In genomic region chr14:20332386-20332945, GRCh38 we compare ENCODE assay signal across 8 cellular contexts. TPM values are rescaled to one million over a fixed set of nuclear protein-coding genes. Genes with fewer than 3 reads are reported as not detected.
DNase-seq lines count a peak whose midpoint lies in the region; ATAC-seq, FAIRE-seq and TF ChIP-seq lines count a peak whose summit lies in the region.

No MANE protein-coding gene starts in this region.

- peak overlapping the region; percentile 64 for H3K4ac ChIP-seq in IMR-90 (ENCODE audit: low read depth, low read length)

- peak overlapping the region; percentile 98 for H3K27ac Mint-ChIP-seq in stimulated activated naive CD8-positive, alpha-beta T cell treated with anti-CD3 and anti-CD28 coated beads, Interleukin-15, Interleukin-2, amounts not matched to agents 100 ng/mL and 50 ng/mL, for 24 hours

- peak overlapping the region; percentile 78 for H2AFZ ChIP-seq in IMR-90 (replicated peaks; ENCODE audit: low read length, poor library complexity)

- H3K27ac ChIP-seq in IMR-90 (ENCODE audit: insufficient read depth, low read length) (peak overlapping the region; percentile 58), kidney (ENCODE audit: low read depth in 2 of 2, low read length in 2 of 2) (peak overlapping the region; percentile 80 to 87)

- H4K20me1 ChIP-seq in IMR-90 (ENCODE audit: insufficient read depth, low read length) = no peaks in the 10 kb centered on the region

- WGBS in IMR-90 (ENCODE audit: extremely low coverage in 2 of 2, insufficient read length in 1 of 2), 2 experiments = 0% methylated on average over 4 of the region's 9 CpGs; no CpG with 5 or more reads in 1 of the 2 experiments

- POLR2A ChIA-PET in IMR-90 (lab: Charles Lee; ENCODE audit: unreplicated experiment) = interaction anchor here (0.5 to 0.6 kb wide), 2 partner anchors 10 to 765 kb away, joined by 3 read pairs; no protein-coding TSS in a partner anchor

- H3K36me3 ChIP-seq in IMR-90 (ENCODE audit: control insufficient read depth, insufficient read depth, low read length) (peaks cover 1% of the 10 kb centered on the region; the same call in 1 of the 2 replicates), kidney (ENCODE audit: control insufficient read depth in 1 of 2, insufficient read depth in 2 of 2, low read length in 2 of 2) (peaks cover 2 to 4% of the 10 kb centered on the region in 2 donors)

- H3K79me1 ChIP-seq in IMR-90 (ENCODE audit: low read depth in 1 of 2, low read length in 2 of 2) = peaks cover 0 to 15% of the 10 kb centered on the region in 2 experiments; a peak in 2 of 4 replicates

- peak overlapping the region; percentile 14; the same call in 1 of the 2 replicates for H4K91ac ChIP-seq in IMR-90 (ENCODE audit: insufficient read depth, low read depth, low read length)

- FAIRE-seq in kidney (lab: Jason Lieb, UNC) = no peak

- peaks cover 53% of the 10 kb centered on the region for H3K36me3 Mint-ChIP-seq in stimulated activated naive CD8-positive, alpha-beta T cell treated with anti-CD3 and anti-CD28 coated beads, Interleukin-15, Interleukin-2, amounts not matched to agents 100 ng/mL and 50 ng/mL, for 24 hours (ENCODE audit: low read depth)

- TF ChIP-seq POLR2A in IMR-90 (IDR thresholded peaks at IDR 0.05; ENCODE audit: low read depth, low read length) = no peak

- no peak for TF ChIP-seq RAD21 in IMR-90 (IDR thresholded peaks at IDR 0.05; ENCODE audit: low read length)

- no peak overlapping the region for H2BK20ac ChIP-seq in IMR-90 (ENCODE audit: low read depth, low read length)

- DNase-seq in Right ventricle myocardium inferior (ENCODE audit: missing footprints) (no peak), cardiac septum (ENCODE audit: low spot score) (no peak), IMR-90 (no peak), astrocyte of the cerebellum (ENCODE audit: low read depth) (no peak), kidney (no peak), GM10266 (ENCODE audit: extremely low spot score) (no peak), NCI-H1092 treated with DMSO at 0.1 percent for 48 hours (lab: John Stamatoyannopoulos, UW) (no peak)

- peak overlapping the region; percentile 4 for H2AK9ac ChIP-seq in IMR-90 (replicated peaks; ENCODE audit: low read depth, low read length, poor library complexity)

- no peaks in the 10 kb centered on the region for H3K9me3 Mint-ChIP-seq in stimulated activated naive CD8-positive, alpha-beta T cell treated with anti-CD3 and anti-CD28 coated beads, Interleukin-15, Interleukin-2, amounts not matched to agents 100 ng/mL and 50 ng/mL, for 24 hours

- no peak for TF ChIP-seq CTCF in IMR-90 (conservative IDR thresholded peaks at IDR 0.05; ENCODE audit: low read depth, low read length)
- TF ChIP-seq CTCF in astrocyte of the cerebellum (IDR thresholded peaks at IDR 0.05; ENCODE audit: low read depth, low read length, missing control alignments) = no peak
- no peak for TF ChIP-seq CTCF in kidney (IDR thresholded peaks at IDR 0.05; ENCODE audit: borderline replicate concordance, extremely low read depth, insufficient read depth)
- no peak for TF ChIP-seq CTCF in GM10266 (IDR thresholded peaks at IDR 0.05; ENCODE audit: control insufficient read depth, insufficient read depth, low read depth, missing control alignments)

- peak overlapping the region; percentile 78 for H3K4me2 ChIP-seq in IMR-90 (ENCODE audit: low read depth, low read length)

- in situ Hi-C loops in IMR-90 (cut with MboI; ENCODE audit: low sequenced_read_pairs) = loop anchor here (25.0 kb wide), 2 partner anchors 655 to 755 kb away; partner anchors contain the start of genes METTL17, SLC39A2 and ZNF219
- in situ Hi-C loops in astrocyte of the cerebellum (cut with HindIII; ENCODE audit: low sequenced_read_pairs) = no loop called here

- ATAC-seq in Right ventricle myocardium inferior (peak; percentile 59), IMR-90 (ENCODE audit: low read depth) (peak; percentile 25; the same call in 1 of the 2 replicates)

- H4K8ac ChIP-seq in IMR-90 (ENCODE audit: low read depth in 2 of 2, low read length in 2 of 2) = peak overlapping the region; percentile 1 to 76; a peak in 2 of 4 replicates

- H2BK15ac ChIP-seq in IMR-90 (ENCODE audit: low read depth, low read length) = no peak overlapping the region; the same call in 2 of the 3 replicates

- H4K5ac ChIP-seq in IMR-90 (ENCODE audit: low read depth, low read length) = 0 out of 2 replicates have a peak overlapping the region, but pooled peaks have one; percentile 28

- H2AK5ac ChIP-seq in IMR-90 (ENCODE audit: low read depth, low read length) = peak overlapping the region; percentile 29

- H3K9ac ChIP-seq in IMR-90 (ENCODE audit: low read depth, low read length) = peak overlapping the region; percentile 80
- peak overlapping the region; percentile 82 to 93 for H3K9ac ChIP-seq in kidney (ENCODE audit: low read length in 2 of 2)

- no peak overlapping the region for H3K18ac ChIP-seq in IMR-90 (ENCODE audit: low read depth, low read length)

- CTCF ChIA-PET in IMR-90 (lab: Yijun Ruan, JAX) = interaction anchor here (0.6 to 2.3 kb wide), 2 partner anchors 9 to 11 kb away, joined by 3 to 5 read pairs; partner anchors contain the start of gene PARP2

- H3K56ac ChIP-seq in IMR-90 (ENCODE audit: extremely low read depth, insufficient read depth, low read length) = peak overlapping the region; percentile 89

- H3K27me3 ChIP-seq in IMR-90 (ENCODE audit: control insufficient read depth, insufficient read depth, low read length) = no peaks in the 10 kb centered on the region

- BruUV-seq in IMR-90 (replicated peaks; lab: Mats Ljungman, UMichigan) = TSS peak; percentile 93

- H3K4me1 Mint-ChIP-seq in stimulated activated naive CD8-positive, alpha-beta T cell treated with anti-CD3 and anti-CD28 coated beads, Interleukin-15, Interleukin-2, amounts not matched to agents 100 ng/mL and 50 ng/mL, for 24 hours (ENCODE audit: low read depth) = peaks cover 57% of the 10 kb centered on the region

- H3K23ac ChIP-seq in IMR-90 (ENCODE audit: low read depth, low read length) = peak overlapping the region; percentile 2

- dilution Hi-C loops in IMR-90 (cut with HindIII; ENCODE audit: low sequenced_read_pairs, unreplicated experiment) = no loop called here

- no peaks in the 10 kb centered on the region for H3K9me1 ChIP-seq in IMR-90 (ENCODE audit: insufficient read depth, low read length)

- H3K27me3 Mint-ChIP-seq in stimulated activated naive CD8-positive, alpha-beta T cell treated with anti-CD3 and anti-CD28 coated beads, Interleukin-15, Interleukin-2, amounts not matched to agents 100 ng/mL and 50 ng/mL, for 24 hours = no peaks in the 10 kb centered on the region

- intact Hi-C loops in Right ventricle myocardium inferior (cut with DNase I) (loop anchor here (2.0 to 5.0 kb wide), 2 partner anchors 128 to 350 kb away; partner anchors contain the start of genes PIP4P1 and RNASE4), cardiac septum (cut with DNase I) (loop anchor here (5.0 kb wide), 2 partner anchors 280 to 350 kb away; partner anchors contain the start of gene RNASE4), IMR-90 (cut with micrococcal nuclease) (no loop called here), kidney (cut with DNase I) (loop anchor here (10.0 kb wide), 1 partner anchor 352 kb away; the partner anchor contains the start of genes ANG and RNASE4)

- H3K4me1 ChIP-seq in IMR-90 (ENCODE audit: control insufficient read depth, insufficient read depth, low read length) (no peaks in the 10 kb centered on the region), kidney (ENCODE audit: control insufficient read depth in 1 of 2, insufficient read depth in 1 of 2, low read depth in 1 of 2, low read length in 2 of 2) (peaks cover 6 to 8% of the 10 kb centered on the region in 2 donors)

- H2BK5ac ChIP-seq in IMR-90 (ENCODE audit: low read depth, low read length, poor library complexity, severe bottlenecking) = peak overlapping the region; percentile 65

- H3K4me3 ChIP-seq in IMR-90 (ENCODE audit: insufficient read depth, low read depth, low read length) (peak overlapping the region; percentile 76), astrocyte of the cerebellum (ENCODE audit: low read depth, low read length) (peak overlapping the region; percentile 76), kidney (ENCODE audit: low read length in 2 of 2) (peak overlapping the region; percentile 80 to 93)

- no peak overlapping the region for H2BK120ac ChIP-seq in IMR-90 (ENCODE audit: low read depth, low read length)

- H3K4me3 Mint-ChIP-seq in stimulated activated naive CD8-positive, alpha-beta T cell treated with anti-CD3 and anti-CD28 coated beads, Interleukin-15, Interleukin-2, amounts not matched to agents 100 ng/mL and 50 ng/mL, for 24 hours = peak overlapping the region; percentile 100

- no peaks in the 10 kb centered on the region for H3K9me3 ChIP-seq in IMR-90 (ENCODE audit: control insufficient read depth, insufficient read depth, low read length)
- no peaks in the 10 kb centered on the region for H3K9me3 ChIP-seq in kidney (ENCODE audit: control insufficient read depth in 1 of 2, low read length in 2 of 2)

- peak overlapping the region; percentile 63 for H3K14ac ChIP-seq in IMR-90 (replicated peaks; ENCODE audit: low read depth, low read length)

TF ChIP-seq in IMR-90, 13 proteins besides CTCF, POLR2A, EP300 and RAD21:
- no peak for TF ChIP-seq BHLHE40 (IDR thresholded peaks at IDR 0.05; ENCODE audit: low read depth, low read length)
- no peak for TF ChIP-seq MAFK (IDR thresholded peaks at IDR 0.05; ENCODE audit: low read depth, low read length)

RNA-seq across cellular contexts. Expression of gene CCNB1IP1, which starts 0.6 kb away (rescaled TPM):
- total RNA-seq in Right ventricle myocardium inferior = 41.0 TPM
- total RNA-seq in cardiac septum = 61.3 TPM
- 34.6 and 35.0 TPM in 2 replicates for total RNA-seq in IMR-90 (2012; rRNA removed)
- 23.0 and 27.5 TPM in 2 replicates for polyA plus RNA-seq in IMR-90 (2012; rRNA removed)
- 7.8 and 14.0 TPM in 2 replicates for polyA plus RNA-seq in IMR-90 (2012; cell fraction: cytosol; rRNA removed)
- 6.0 and 31.6 TPM in 2 replicates for polyA plus RNA-seq in IMR-90 (2012; cell fraction: nucleus; rRNA removed; ENCODE audit: low replicate concordance)
- 25.7 TPM for total RNA-seq in kidney
- polyA plus RNA-seq in kidney (ENCODE audit: insufficient read depth, low read depth, low replicate concordance) = 58.2 TPM

RNA-seq across cellular contexts. Expression of gene PARP2, which starts 11.0 kb away (rescaled TPM):
- total RNA-seq in Right ventricle myocardium inferior (15.7 TPM), cardiac septum (15.2 TPM), IMR-90 (2012; rRNA removed) (11.7 TPM in 2 replicates), kidney (18.4 TPM)
- polyA plus RNA-seq in IMR-90 (2012; rRNA removed) (18.3 and 19.1 TPM in 2 replicates), kidney (ENCODE audit: insufficient read depth, low read depth, low replicate concordance) (14.4 TPM)
- polyA plus RNA-seq in IMR-90 (2012; cell fraction: cytosol; rRNA removed) = 4.3 and 6.2 TPM in 2 replicates
- polyA plus RNA-seq in IMR-90 (2012; cell fraction: nucleus; rRNA removed; ENCODE audit: low replicate concordance) = 3.7 and 31.9 TPM in 2 replicates

RNA-seq across cellular contexts. Expression of gene TTC5, which starts 26.7 kb away (rescaled TPM):
- total RNA-seq in Right ventricle myocardium inferior (10.0 TPM), cardiac septum (11.1 TPM), IMR-90 (2012; rRNA removed) (28.6 and 29.4 TPM in 2 replicates), kidney (22.3 TPM)
- polyA plus RNA-seq in IMR-90 (2012; rRNA removed) (9.8 and 11.4 TPM in 2 replicates), kidney (ENCODE audit: insufficient read depth, low read depth, low replicate concordance) (12.3 TPM)
- polyA plus RNA-seq in IMR-90 (2012; cell fraction: cytosol; rRNA removed) = 6.0 and 10.4 TPM in 2 replicates
- 4.5 and 9.7 TPM in 2 replicates for polyA plus RNA-seq in IMR-90 (2012; cell fraction: nucleus; rRNA removed; ENCODE audit: low replicate concordance)
